In genomic region chr2:15560404-15560987, GRCh38 we compare ENCODE assay signal across 8 cellular contexts. TPM values are rescaled to one million over a fixed set of nuclear protein-coding genes. Genes with fewer than 3 reads are reported as not detected.
DNase-seq lines count a peak whose midpoint lies in the region; ATAC-seq, FAIRE-seq and TF ChIP-seq lines count a peak whose summit lies in the region.

No MANE protein-coding gene starts in this region.

- peak overlapping the region; percentile 95 for H3K4me3 ChIP-seq in CD4-positive, CD25-positive, alpha-beta regulatory T cell (ENCODE audit: low read depth, low read length)
- peak overlapping the region; percentile 100 for H3K4me3 ChIP-seq in OCI-LY3 (ENCODE audit: low read length)
- H3K4me3 ChIP-seq in body of pancreas = peak overlapping the region; percentile 73 to 89
- peak overlapping the region; percentile 81 for H3K4me3 ChIP-seq in skeletal muscle satellite cell (ENCODE audit: low read length)

- peak overlapping the region; percentile 99 for H3K4me2 ChIP-seq in OCI-LY3 (ENCODE audit: low read length)
- peak overlapping the region; percentile 88 for H3K4me2 ChIP-seq in skeletal muscle satellite cell (ENCODE audit: low read length)

- TF ChIP-seq CTCF in OCI-LY3 (IDR thresholded peaks at IDR 0.05; ENCODE audit: low read depth, low read length) (no peak), body of pancreas (IDR thresholded peaks at IDR 0.05) (no peak)

- H3K27me3 ChIP-seq in CD4-positive, CD25-positive, alpha-beta regulatory T cell (ENCODE audit: control insufficient read depth, insufficient read depth, low read length) = no peaks in the 10 kb centered on the region
- H3K27me3 ChIP-seq in OCI-LY3 (ENCODE audit: low read depth, low read length) (no peaks in the 10 kb centered on the region), body of pancreas (no peaks in the 10 kb centered on the region), skeletal muscle satellite cell (ENCODE audit: control insufficient read depth, insufficient read depth, low read length) (no peaks in the 10 kb centered on the region)

- peak overlapping the region; percentile 100 for H2AFZ ChIP-seq in OCI-LY3 (ENCODE audit: low read depth, low read length)

- peaks cover 37% of the 10 kb centered on the region for H3K79me2 ChIP-seq in OCI-LY3 (ENCODE audit: low read length)

- peak in 1 of 3 donors; percentile 37 for DNase-seq in CD4-positive, CD25-positive, alpha-beta regulatory T cell
- DNase-seq in GM19239 (ENCODE audit: insufficient read length, low spot score) (no peak), body of pancreas (peak in 3 of 4 donors; percentile 12 to 34 (median 15)), immature natural killer cell (peak; percentile 6 to 12 (median 9)), SIG-M5 (lab: John Stamatoyannopoulos, UW) (no peak)

- H3K27me3 Mint-ChIP-seq in CD4-positive, CD25-positive, alpha-beta regulatory T cell = peaks cover 6% of the 10 kb centered on the region
- peaks cover 7 to 17% (median 14%) of the 10 kb centered on the region in 3 donors for H3K27me3 Mint-ChIP-seq in immature natural killer cell (ENCODE audit: low read depth in 3 of 3)

- peak overlapping the region; percentile 20 to 99 (median 99) for H3K27ac Mint-ChIP-seq in CD4-positive, CD25-positive, alpha-beta regulatory T cell
- H3K27ac Mint-ChIP-seq in immature natural killer cell = peak overlapping the region; percentile 91 to 98 (median 97)

- TF ChIP-seq POLR2A in body of pancreas (IDR thresholded peaks at IDR 0.05) = no peak

- no peaks in the 10 kb centered on the region for H3K9me3 Mint-ChIP-seq in CD4-positive, CD25-positive, alpha-beta regulatory T cell
- H3K9me3 Mint-ChIP-seq in immature natural killer cell = no peaks in the 10 kb centered on the region

- peaks cover 18% of the 10 kb centered on the region for H3K4me1 ChIP-seq in CD4-positive, CD25-positive, alpha-beta regulatory T cell (ENCODE audit: control insufficient read depth, insufficient read depth, low read length, poor library complexity, severe bottlenecking)
- H3K4me1 ChIP-seq in OCI-LY3 (ENCODE audit: low read length) (peaks cover 23% of the 10 kb centered on the region), body of pancreas (peaks cover 28% of the 10 kb centered on the region), skeletal muscle satellite cell (ENCODE audit: control insufficient read depth, insufficient read depth, low read length) (peaks cover 20% of the 10 kb centered on the region)

- peak overlapping the region; percentile 99 to 100 (median 100) for H3K4me3 Mint-ChIP-seq in CD4-positive, CD25-positive, alpha-beta regulatory T cell
- H3K4me3 Mint-ChIP-seq in immature natural killer cell = peak overlapping the region; percentile 99 to 100 (median 99)

- ATAC-seq in CD4-positive, CD25-positive, alpha-beta regulatory T cell (ENCODE audit: low read depth in 2 of 2) = peak; percentile 10 to 35
- peak; percentile 33 for ATAC-seq in HG03196 (IDR thresholded peaks at IDR 0.05; ENCODE audit: unreplicated experiment)
- ATAC-seq in body of pancreas = peak; percentile 40

- H3K36me3 Mint-ChIP-seq in CD4-positive, CD25-positive, alpha-beta regulatory T cell = peaks cover 4% of the 10 kb centered on the region
- H3K36me3 Mint-ChIP-seq in immature natural killer cell = no peaks in the 10 kb centered on the region

- no peaks in the 10 kb centered on the region for H4K20me1 ChIP-seq in OCI-LY3 (ENCODE audit: insufficient read depth, low read length)

- peak overlapping the region; percentile 83 for H3K9ac ChIP-seq in OCI-LY3 (ENCODE audit: low read length)
- peak overlapping the region; percentile 85 for H3K9ac ChIP-seq in skeletal muscle satellite cell (ENCODE audit: low read depth, low read length)

- no peaks in the 10 kb centered on the region for H3K9me3 ChIP-seq in CD4-positive, CD25-positive, alpha-beta regulatory T cell (ENCODE audit: control insufficient read depth in 2 of 2, low read length in 2 of 2)
- H3K9me3 ChIP-seq in OCI-LY3 (ENCODE audit: insufficient read depth, low read length) = no peaks in the 10 kb centered on the region
- no peaks in the 10 kb centered on the region for H3K9me3 ChIP-seq in body of pancreas
- no peaks in the 10 kb centered on the region for H3K9me3 ChIP-seq in skeletal muscle satellite cell (replicated peaks; ENCODE audit: low read length)

- intact Hi-C loops in body of pancreas (cut with DNase I) = no loop called here

- 0% methylated on average over 26 to 28 of the region's 28 CpGs for WGBS in body of pancreas, 2 donors

- peaks cover 21 to 48% (median 36%) of the 10 kb centered on the region in 4 donors for H3K4me1 Mint-ChIP-seq in CD4-positive, CD25-positive, alpha-beta regulatory T cell
- peaks cover 35 to 42% of the 10 kb centered on the region in 2 donors for H3K4me1 Mint-ChIP-seq in immature natural killer cell

- H3K27ac ChIP-seq in CD4-positive, CD25-positive, alpha-beta regulatory T cell (ENCODE audit: insufficient read depth, low read length, poor library complexity, severe bottlenecking) = peak overlapping the region; percentile 57
- H3K27ac ChIP-seq in OCI-LY3 (ENCODE audit: low read length) (no peak overlapping the region), body of pancreas (peak overlapping the region in 3 of 4 donors; percentile 80 to 84 (median 81))

- H3K36me3 ChIP-seq in CD4-positive, CD25-positive, alpha-beta regulatory T cell (ENCODE audit: control insufficient read depth, insufficient read depth, low read length) = peaks cover 6% of the 10 kb centered on the region
- H3K36me3 ChIP-seq in OCI-LY3 (replicated peaks; ENCODE audit: low read depth, low read length) (no peaks in the 10 kb centered on the region), body of pancreas (replicated peaks in 1 of 2; ENCODE audit: insufficient read depth in 1 of 2, low read depth in 2 of 2) (no peaks in the 10 kb centered on the region), skeletal muscle satellite cell (ENCODE audit: insufficient read depth, low read length) (no peaks in the 10 kb centered on the region)

- peak; percentile 73 for FAIRE-seq in GM19239 (lab: Jason Lieb, UNC)

RNA-seq across cellular contexts. Expression of gene NBAS, which starts 0.6 kb away (rescaled TPM):
- total RNA-seq in CD4-positive, CD25-positive, alpha-beta regulatory T cell = 31.9 TPM
- polyA plus RNA-seq in CD4-positive, CD25-positive, alpha-beta regulatory T cell = 10 to 100 TPM; 18.5 to 23.0 (median 19.4) TPM
- total RNA-seq in body of pancreas = 10 to 100 TPM; 34.0 to 35.9 TPM
- polyA plus RNA-seq in immature natural killer cell = 10 to 100 TPM; 10.8 to 21.0 (median 11.6) TPM
- 52.4 and 59.8 TPM in 2 replicates for total RNA-seq in skeletal muscle satellite cell (2012; rRNA removed)

RNA-seq across cellular contexts. Expression of gene DDX1, which starts 31.2 kb away (rescaled TPM):
- 37.9 TPM for total RNA-seq in CD4-positive, CD25-positive, alpha-beta regulatory T cell
- polyA plus RNA-seq in CD4-positive, CD25-positive, alpha-beta regulatory T cell = 10 to 100 TPM; 34.2 to 48.6 (median 44.7) TPM
- total RNA-seq in body of pancreas = 10 to 100 TPM; 35.3 to 61.3 TPM
- polyA plus RNA-seq in immature natural killer cell = 10 to 100 TPM; 34.1 to 51.9 (median 47.9) TPM
- 71.6 and 77.3 TPM in 2 replicates for total RNA-seq in skeletal muscle satellite cell (2012; rRNA removed)

Comparison
In these comparisons a context has a peak if more than half of its experiments do, and no peak if none do; other contexts are left out.
1. DNase-seq: peak in body of pancreas (3 of 4) and immature natural killer cell (3 of 3); none in GM19239 (single experiment) and SIG-M5 (single experiment).
2. Peak in every context shown above with its lines, with median percentiles within 50 percentile points of each other: ATAC-seq and H3K4me3 ChIP-seq.